ENCODE assay signal across 26 cellular contexts in the genomic region with DNA sequence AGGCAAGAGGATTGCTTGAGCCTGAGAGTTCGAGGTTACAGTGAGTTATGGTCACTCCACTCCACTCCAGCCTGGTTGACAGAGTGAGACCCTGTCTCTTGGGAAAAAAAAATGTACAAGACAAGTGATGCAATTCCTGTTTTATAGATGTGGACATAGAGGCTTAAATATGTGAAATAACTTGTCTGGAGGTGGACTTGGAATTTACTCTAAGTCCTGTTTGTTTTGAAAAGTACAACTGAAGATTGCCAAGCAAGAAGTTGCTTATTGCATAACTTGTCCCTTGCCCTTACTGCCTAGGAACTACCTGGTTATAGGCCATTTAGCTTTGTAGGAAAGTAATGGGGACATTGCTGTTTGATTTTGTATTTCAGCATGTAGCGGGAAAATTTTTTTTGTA. TPM values are rescaled to one million over a fixed set of nuclear protein-coding genes. Genes with fewer than 3 reads are reported as not detected.
A peak's percentile ranks its signal among the peaks of the same experiment; 100 is the strongest.
DNase-seq lines count a peak whose midpoint lies in the region; FAIRE-seq and TF ChIP-seq lines count a peak whose summit lies in the region.
"Had no signal": no experiment of that assay in that cellular context is flagged by ENCODE, and none has a peak within 500 bp of the region (broad histone marks: within the 10 kb centered on the region; RNA-seq: fewer than 3 reads in every experiment).

No MANE protein-coding gene starts in this region.

- no peak overlapping the region for H3K4me3 ChIP-seq in mammary epithelial cell (replicated peaks in 1 of 3; ENCODE audit: insufficient read depth in 1 of 3, low read depth in 2 of 3, low read length in 3 of 3)
- no peak overlapping the region for H3K4me3 ChIP-seq in fibroblast of villous mesenchyme (ENCODE audit: low read depth, low read length)
- H3K4me3 ChIP-seq in neutrophil (ENCODE audit: low read depth in 1 of 2, low read length in 1 of 2) = no peak overlapping the region
- H3K4me3 ChIP-seq: GM23248, HAP-1, MG63 had no signal

- H3K4me3 Mint-ChIP-seq in MCF 10A (ENCODE audit: unreplicated experiment) = no peak overlapping the region
- H3K4me3 Mint-ChIP-seq: CD14-positive monocyte, IgD-negative memory B cell had no signal

- peaks cover 26% of the 10 kb centered on the region for H3K36me3 Mint-ChIP-seq in MCF 10A (ENCODE audit: insufficient read depth, unreplicated experiment)

- H3K27me3 ChIP-seq in mammary epithelial cell (ENCODE audit: insufficient read depth, low read length) (no peaks in the 10 kb centered on the region), neutrophil (no peaks in the 10 kb centered on the region)
- H3K27me3 ChIP-seq: MG63 had no signal

- H4K20me1 ChIP-seq in mammary epithelial cell (ENCODE audit: insufficient read depth, low read length) = no peaks in the 10 kb centered on the region

- WGBS in mammary epithelial cell (ENCODE audit: low coverage, missing lambda C conversion rate) = 100% methylated on average over 2 of the region's 2 CpGs

- H3K27ac Mint-ChIP-seq in MCF 10A (ENCODE audit: low read depth, unreplicated experiment) = no peak overlapping the region
- H3K27ac Mint-ChIP-seq: CD14-positive monocyte had no signal

- DNase-seq in MCF 10A (ENCODE audit: unreplicated experiment) = peak; percentile 26
- DNase-seq in mammary epithelial cell = no peak
- DNase-seq in fibroblast of villous mesenchyme (ENCODE audit: low read depth) = peak; percentile 16
- DNase-seq in urothelium cell line (ENCODE audit: low spot score) = no peak
- no peak for DNase-seq in dedifferentiated amniotic fluid mesenchymal stem cell (ENCODE audit: extremely low spot score)
- DNase-seq in NCI-H2171 (lab: John Stamatoyannopoulos, UW) = no peak
- DNase-seq: GM23248, Karpas-422, MG63, NCI-H1105, NCI-H146, NCI-H2029, NCI-H226, NCI-H510A treated with DMSO at 0.1 percent for 48 hours, NCI-H748 treated with DMSO at 0.1 percent for 48 hours, SIG-M5, SK-N-SH had no signal

- POLR2A ChIA-PET in MCF 10A (lab: Yijun Ruan, JAX) = interaction anchor here (0.8 to 1.4 kb wide), 2 partner anchors 82 to 120 kb away, joined by 4 to 6 read pairs; a partner anchor contains a TSS

- intact Hi-C loops in MCF 10A (cut with micrococcal nuclease) (no loop called here), mammary epithelial cell (cut with micrococcal nuclease) (no loop called here)

- BruUV-seq in MCF 10A (replicated peaks; lab: Mats Ljungman, UMichigan) (no TSS peak), mammary epithelial cell (replicated peaks; lab: Mats Ljungman, UMichigan) (no TSS peak)

- no peak overlapping the region for H2AFZ ChIP-seq in mammary epithelial cell (ENCODE audit: low read depth, low read length)
- H2AFZ ChIP-seq: GM23248 had no signal

- no peak overlapping the region for H3K27ac ChIP-seq in mammary epithelial cell (ENCODE audit: insufficient read depth, low read depth, low read length)
- peak overlapping the region; percentile 43 for H3K27ac ChIP-seq in neutrophil
- H3K27ac ChIP-seq: GM23248 had no signal

- no peak overlapping the region for H3K9ac ChIP-seq in mammary epithelial cell (ENCODE audit: insufficient read depth, low read length)
- H3K9ac ChIP-seq: GM23248, SK-N-SH had no signal

- H3K4me1 ChIP-seq in mammary epithelial cell (ENCODE audit: insufficient read depth, low read length) = peaks cover 2% of the 10 kb centered on the region
- H3K4me1 ChIP-seq in neutrophil (ENCODE audit: control insufficient read depth in 1 of 2, insufficient read depth in 1 of 2, low read depth in 1 of 2, low read length in 1 of 2) = peaks cover 19% of the 10 kb centered on the region in 2 experiments
- H3K4me1 ChIP-seq: HAP-1 had no signal

- no peak for FAIRE-seq in urothelium cell line (lab: Jason Lieb, UNC)
- FAIRE-seq: G401.6, GM12892 had no signal

- no peaks in the 10 kb centered on the region for H3K4me1 Mint-ChIP-seq in MCF 10A (ENCODE audit: insufficient read depth, unreplicated experiment)
- H3K4me1 Mint-ChIP-seq: CD14-positive monocyte, IgD-negative memory B cell had no signal

- H3K9me3 Mint-ChIP-seq in MCF 10A (ENCODE audit: unreplicated experiment) = no peaks in the 10 kb centered on the region
- H3K9me3 Mint-ChIP-seq: CD14-positive monocyte, IgD-negative memory B cell had no signal

- in situ Hi-C loops in mammary epithelial cell (cut with MboI; ENCODE audit: low sequenced_read_pairs in 2 of 2) = no loop called here

- H3K4me2 ChIP-seq in mammary epithelial cell (ENCODE audit: insufficient read depth, low read depth, low read length) = no peak overlapping the region
- H3K4me2 ChIP-seq: SK-N-SH had no signal

- no peaks in the 10 kb centered on the region for H3K79me2 ChIP-seq in mammary epithelial cell (ENCODE audit: insufficient read depth, low read length)

- H3K36me3 ChIP-seq in mammary epithelial cell (ENCODE audit: insufficient read depth, low read length) (peaks cover 35% of the 10 kb centered on the region), neutrophil (peaks cover 81% of the 10 kb centered on the region)

- dilution Hi-C loops in mammary epithelial cell (cut with HindIII; ENCODE audit: low sequenced_read_pairs) = no loop called here

- CTCF ChIA-PET in MCF 10A (lab: Yijun Ruan, JAX) = interaction anchor here (0.6 to 1.8 kb wide), 3 partner anchors 17 to 482 kb away, joined by 3 to 6 read pairs (median 5); no protein-coding TSS in a partner anchor
- CTCF ChIA-PET in mammary epithelial cell (lab: Charles Lee; ENCODE audit: low non-redundant PET) = no interaction called here

- H3K27me3 Mint-ChIP-seq in MCF 10A (ENCODE audit: insufficient read depth, unreplicated experiment) = no peaks in the 10 kb centered on the region
- H3K27me3 Mint-ChIP-seq: IgD-negative memory B cell had no signal

- TF ChIP-seq CTCF in MCF 10A (IDR thresholded peaks at IDR 0.05; ENCODE audit: unreplicated experiment) = no peak
- TF ChIP-seq CTCF in mammary epithelial cell (conservative IDR thresholded peaks at IDR 0.05 in 1 of 2, IDR thresholded peaks at IDR 0.05 in 1 of 2; ENCODE audit: extremely low read depth in 1 of 2, insufficient read depth in 1 of 2, low read depth in 1 of 2, low read length in 2 of 2) = no peak
- TF ChIP-seq CTCF in fibroblast of villous mesenchyme (IDR thresholded peaks at IDR 0.05; ENCODE audit: insufficient read depth, low read depth, low read length) = no peak
- no peak for TF ChIP-seq CTCF in neutrophil (IDR thresholded peaks at IDR 0.05)

- no peaks in the 10 kb centered on the region for H3K9me3 ChIP-seq in mammary epithelial cell (replicated peaks; ENCODE audit: insufficient read depth, low read length)
- H3K9me3 ChIP-seq in neutrophil = no peaks in the 10 kb centered on the region
- H3K9me3 ChIP-seq: HAP-1, MG63, SK-N-SH had no signal

RNA-seq across cellular contexts. Expression of a gene that starts 26.0 kb away (rescaled TPM):
- total RNA-seq in MCF 10A (2022) (not detected in 2 replicates), mammary epithelial cell (not detected), fibroblast of villous mesenchyme (not detected in 2 replicates)
- not detected for polyA plus RNA-seq in mammary epithelial cell
- not detected for polyA minus RNA-seq in mammary epithelial cell
- total RNA-seq: A172, Daoy, GM23248, HT1080 had no signal
- polyA plus RNA-seq: CD14-positive monocyte, GM23248, IgD-negative memory B cell, SK-N-SH had no signal

RNA-seq across cellular contexts. Expression of a gene that starts 46.6 kb away (rescaled TPM):
- total RNA-seq in MCF 10A (2022) = not detected in 2 replicates
- 1 to 10 TPM; 1.7 to 1.8 TPM for total RNA-seq in mammary epithelial cell
- polyA plus RNA-seq in mammary epithelial cell = 2.9 TPM
- polyA minus RNA-seq in mammary epithelial cell = not detected
- total RNA-seq in fibroblast of villous mesenchyme = not detected in 2 replicates
- total RNA-seq: A172, Daoy, GM23248 had no signal
- polyA plus RNA-seq: CD14-positive monocyte, GM23248, IgD-negative memory B cell had no signal

Comparison
In these comparisons a context has a peak if more than half of its experiments do, and no peak if none do; other contexts are left out.
1. DNase-seq: peak in MCF 10A (single experiment) and fibroblast of villous mesenchyme (single experiment); none in mammary epithelial cell (single experiment), urothelium cell line (single experiment), dedifferentiated amniotic fluid mesenchymal stem cell (single experiment) and NCI-H2171 (single experiment).